1 cellular context compared by ENCODE assay signal in the genomic region with DNA sequence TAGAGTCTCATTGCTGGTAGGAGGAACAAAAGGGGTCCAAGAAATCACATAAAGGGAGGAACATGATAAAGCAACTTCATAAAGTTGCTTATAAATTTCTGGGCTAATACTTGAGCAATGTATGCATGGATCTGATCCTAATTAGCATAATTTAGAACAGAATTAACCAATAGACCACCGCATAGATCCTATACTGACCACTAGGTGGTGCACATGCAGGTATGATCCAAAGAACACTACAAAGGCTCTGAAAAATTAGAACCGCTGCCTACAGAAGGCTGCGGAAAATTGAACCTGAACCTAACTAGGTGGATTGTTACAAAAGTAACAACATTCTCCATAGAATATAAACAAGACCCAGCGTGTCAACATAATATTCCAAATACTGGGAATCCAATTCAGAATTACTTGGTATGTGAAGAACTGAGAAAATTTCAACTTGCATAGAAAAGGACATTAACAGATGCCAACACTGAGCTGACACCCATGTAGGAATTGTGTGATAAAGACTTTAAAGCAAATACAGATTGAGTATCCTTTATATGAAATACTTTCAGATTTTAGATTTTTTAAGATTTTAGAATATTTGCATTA.
TF ChIP-seq lines count a peak whose summit lies in the region.

No MANE protein-coding gene starts in this region.

TF ChIP-seq in neural cell, 6 proteins besides CTCF, POLR2A, EP300 and RAD21:
- TF ChIP-seq, protein P1, sequence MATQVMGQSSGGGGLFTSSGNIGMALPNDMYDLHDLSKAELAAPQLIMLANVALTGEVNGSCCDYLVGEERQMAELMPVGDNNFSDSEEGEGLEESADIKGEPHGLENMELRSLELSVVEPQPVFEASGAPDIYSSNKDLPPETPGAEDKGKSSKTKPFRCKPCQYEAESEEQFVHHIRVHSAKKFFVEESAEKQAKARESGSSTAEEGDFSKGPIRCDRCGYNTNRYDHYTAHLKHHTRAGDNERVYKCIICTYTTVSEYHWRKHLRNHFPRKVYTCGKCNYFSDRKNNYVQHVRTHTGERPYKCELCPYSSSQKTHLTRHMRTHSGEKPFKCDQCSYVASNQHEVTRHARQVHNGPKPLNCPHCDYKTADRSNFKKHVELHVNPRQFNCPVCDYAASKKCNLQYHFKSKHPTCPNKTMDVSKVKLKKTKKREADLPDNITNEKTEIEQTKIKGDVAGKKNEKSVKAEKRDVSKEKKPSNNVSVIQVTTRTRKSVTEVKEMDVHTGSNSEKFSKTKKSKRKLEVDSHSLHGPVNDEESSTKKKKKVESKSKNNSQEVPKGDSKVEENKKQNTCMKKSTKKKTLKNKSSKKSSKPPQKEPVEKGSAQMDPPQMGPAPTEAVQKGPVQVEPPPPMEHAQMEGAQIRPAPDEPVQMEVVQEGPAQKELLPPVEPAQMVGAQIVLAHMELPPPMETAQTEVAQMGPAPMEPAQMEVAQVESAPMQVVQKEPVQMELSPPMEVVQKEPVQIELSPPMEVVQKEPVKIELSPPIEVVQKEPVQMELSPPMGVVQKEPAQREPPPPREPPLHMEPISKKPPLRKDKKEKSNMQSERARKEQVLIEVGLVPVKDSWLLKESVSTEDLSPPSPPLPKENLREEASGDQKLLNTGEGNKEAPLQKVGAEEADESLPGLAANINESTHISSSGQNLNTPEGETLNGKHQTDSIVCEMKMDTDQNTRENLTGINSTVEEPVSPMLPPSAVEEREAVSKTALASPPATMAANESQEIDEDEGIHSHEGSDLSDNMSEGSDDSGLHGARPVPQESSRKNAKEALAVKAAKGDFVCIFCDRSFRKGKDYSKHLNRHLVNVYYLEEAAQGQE (IDR thresholded peaks at IDR 0.05; ENCODE audit: borderline replicate concordance): no peak
- peak; percentile 51 for TF ChIP-seq SMC3 (conservative IDR thresholded peaks at IDR 0.05; ENCODE audit: poor library complexity)
- no peak for TF ChIP-seq POLR2AphosphoS5 (IDR thresholded peaks at IDR 0.05)
- TF ChIP-seq EZH2 (IDR thresholded peaks at IDR 0.05; ENCODE audit: borderline replicate concordance, insufficient read depth, low read length, poor library complexity, severe bottlenecking): no peak
- TF ChIP-seq MXI1 (conservative IDR thresholded peaks at IDR 0.05; ENCODE audit: poor library complexity, severe bottlenecking): no peak
TF ChIP-seq in neural cell: peak in this region for 1.
